In genomic region chr15:77886805-77887448, GRCh38 we compare ENCODE assay signal across 21 cellular contexts.
"Had no signal": no experiment of that assay in that cellular context is flagged by ENCODE, and none has a peak within 500 bp of the region (broad histone marks: within the 10 kb centered on the region; RNA-seq: fewer than 3 reads in every experiment).

No MANE protein-coding gene starts in this region.

- H3K27ac Mint-ChIP-seq: activated B cell treated with CpG ODN at 0.5 μM for 24 hours; activated CD8-positive, alpha-beta T cell treated with anti-CD3 and anti-CD28 coated beads for 36 hours; activated naive CD4-positive, alpha-beta T cell treated with anti-CD3 and anti-CD28 coated beads, Interleukin-2, amount 50 U/mL, for 72 hours; brain; stimulated activated naive CD8-positive, alpha-beta T cell treated with anti-CD3 and anti-CD28 coated beads, Interleukin-15, Interleukin-2, amounts not matched to agents 100 ng/mL and 50 ng/mL, for 24 hours had no signal

- H3K4me1 ChIP-seq: colonic mucosa, lower lobe of right lung, pancreas, testis had no signal

- H3K4me3 ChIP-seq: colonic mucosa, esophagus muscularis mucosa, lower lobe of right lung, pancreas, testis had no signal

- H3K27me3 Mint-ChIP-seq: activated CD8-positive, alpha-beta T cell treated with anti-CD3 and anti-CD28 coated beads for 36 hours; brain; stimulated activated naive CD8-positive, alpha-beta T cell treated with anti-CD3 and anti-CD28 coated beads, Interleukin-15, Interleukin-2, amounts not matched to agents 100 ng/mL and 50 ng/mL, for 24 hours had no signal

- H3K36me3 Mint-ChIP-seq: activated naive CD4-positive, alpha-beta T cell treated with anti-CD3 and anti-CD28 coated beads, Interleukin-2, amount 50 U/mL, for 72 hours; brain had no signal

- H3K4me1 Mint-ChIP-seq: neural crest cell had no signal

- H3K27me3 ChIP-seq: colonic mucosa, esophagus muscularis mucosa, pancreas, testis had no signal

- H3K4me3 Mint-ChIP-seq: activated B cell treated with CpG ODN at 0.5 μM for 24 hours; activated CD8-positive, alpha-beta T cell treated with anti-CD3 and anti-CD28 coated beads for 36 hours; activated T-cell treated with anti-CD3 and anti-CD28 coated beads, Interleukin-2, amount 50 U/mL, for 4 hours; brain; neural crest cell; stimulated activated naive CD8-positive, alpha-beta T cell treated with anti-CD3 and anti-CD28 coated beads, Interleukin-15, Interleukin-2, amounts not matched to agents 100 ng/mL and 50 ng/mL, for 24 hours had no signal

- DNase-seq: activated B cell treated with CpG ODN at 0.5 μM for 24 hours; activated CD4-positive, alpha-beta T cell treated with anti-CD3 and anti-CD28 coated beads for 48 hours; activated CD8-positive, alpha-beta T cell treated with anti-CD3 and anti-CD28 coated beads for 36 hours; activated gamma-delta T cell; activated T-cell treated with anti-CD3 and anti-CD28 coated beads, Interleukin-2, amount 50 U/mL, for 4 hours; amniotic stem cell; central memory CD4-positive, alpha-beta T cell; colonic mucosa; effector CD4-positive, alpha-beta T cell; lower lobe of right lung; midbrain; retina; small intestine; T-helper 2 cell; testis had no signal

- H3K36me3 ChIP-seq: colonic mucosa, esophagus muscularis mucosa, lower lobe of right lung, pancreas had no signal

- H3K9me3 Mint-ChIP-seq: activated B cell treated with CpG ODN at 0.5 μM for 24 hours; activated CD8-positive, alpha-beta T cell treated with anti-CD3 and anti-CD28 coated beads for 36 hours; activated naive CD4-positive, alpha-beta T cell treated with anti-CD3 and anti-CD28 coated beads, Interleukin-2, amount 50 U/mL, for 72 hours; activated T-cell treated with anti-CD3 and anti-CD28 coated beads, Interleukin-2, amount 50 U/mL, for 4 hours; neural crest cell; stimulated activated naive CD8-positive, alpha-beta T cell treated with anti-CD3 and anti-CD28 coated beads, Interleukin-15, Interleukin-2, amounts not matched to agents 100 ng/mL and 50 ng/mL, for 24 hours had no signal

- H3K27ac ChIP-seq: colonic mucosa, lower lobe of right lung, pancreas, testis had no signal

- H3K9me3 ChIP-seq: colonic mucosa, esophagus muscularis mucosa, lower lobe of right lung, pancreas, testis had no signal
